In the genomic region with DNA sequence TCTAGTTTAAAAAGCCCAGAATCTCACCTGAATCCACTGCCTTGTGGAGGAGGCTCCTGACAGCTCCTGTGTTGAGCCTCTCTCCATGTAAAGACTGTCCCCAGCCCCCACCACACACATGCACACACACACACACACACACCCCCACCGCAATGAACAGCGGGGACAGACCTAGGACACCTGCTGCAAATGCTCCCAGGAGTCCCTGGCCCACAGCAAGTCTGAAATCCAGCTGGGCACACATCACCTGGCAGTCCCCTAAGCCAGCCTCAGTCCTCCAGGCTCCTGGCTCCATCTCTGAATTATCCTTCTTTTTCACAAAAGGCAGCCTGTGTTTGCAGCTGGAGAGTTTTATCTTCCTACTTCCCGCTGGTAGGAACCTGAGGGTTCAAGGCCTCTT, we compare ENCODE assay signal across 23 cellular contexts.
"Had no signal": no experiment of that assay in that cellular context is flagged by ENCODE, and none has a peak within 500 bp of the region (broad histone marks: within the 10 kb centered on the region; RNA-seq: fewer than 3 reads in every experiment).

No MANE protein-coding gene starts in this region.

- ATAC-seq: activated CD4-positive, alpha-beta T cell treated with anti-CD3 and anti-CD28 coated beads for 36 hours; activated naive CD4-positive, alpha-beta T cell treated with anti-CD3 and anti-CD28 coated beads, Interleukin-2, amount 50 U/mL, for 72 hours; activated T-cell treated with anti-CD3 and anti-CD28 coated beads, Interleukin-2, amount 50 U/mL, for 72 hours; natural killer cell; pancreas; psoas muscle; stimulated activated naive CD8-positive, alpha-beta T cell treated with anti-CD3 and anti-CD28 coated beads, Interleukin-15, Interleukin-2, amounts not matched to agents 100 U/mL and 50 U/mL, for 24 hours had no signal

- H3K9me3 ChIP-seq: left ventricle myocardium inferior, neutrophil, pancreas, psoas muscle, right atrium auricular region, thyroid gland had no signal

- H3K9me3 Mint-ChIP-seq: activated B cell treated with CpG ODN at 0.5 μM for 24 hours; activated naive CD4-positive, alpha-beta T cell treated with anti-CD3 and anti-CD28 coated beads, Interleukin-2, amount 50 U/mL, for 72 hours; activated T-cell treated with anti-CD3 and anti-CD28 coated beads, Interleukin-2, amount 50 U/mL, for 72 hours; mesothelial cell of epicardium; natural killer cell had no signal

- H3K27ac Mint-ChIP-seq: activated B cell treated with CpG ODN at 0.5 μM for 24 hours; activated CD4-positive, alpha-beta T cell treated with anti-CD3 and anti-CD28 coated beads for 36 hours; activated T-cell treated with anti-CD3 and anti-CD28 coated beads, Interleukin-2, amount 50 U/mL, for 72 hours; natural killer cell had no signal

- H3K4me1 ChIP-seq: left ventricle myocardium inferior, pancreas, right atrium auricular region had no signal

- H3K36me3 Mint-ChIP-seq: natural killer cell had no signal

- H3K27ac ChIP-seq: left ventricle myocardium inferior, neutrophil, pancreas, psoas muscle, right atrium auricular region, thyroid gland had no signal

- FAIRE-seq: bronchial epithelial cell, endometrium, pancreas had no signal

- H3K27me3 Mint-ChIP-seq: activated B cell treated with CpG ODN at 0.5 μM for 24 hours; activated CD4-positive, alpha-beta T cell treated with anti-CD3 and anti-CD28 coated beads for 36 hours had no signal

- H3K27me3 ChIP-seq: neutrophil, pancreas, right atrium auricular region, thyroid gland had no signal

- H3K4me3 ChIP-seq: left ventricle myocardium inferior, pancreas, psoas muscle, right atrium auricular region, thyroid gland had no signal

- DNase-seq: activated B cell treated with CpG ODN at 0.5 μM for 24 hours; activated CD4-positive, alpha-beta T cell treated with anti-CD3 and anti-CD28 coated beads for 36 hours; activated CD4-positive, alpha-beta T cell treated with anti-CD3 and anti-CD28 coated beads, Interleukin-2, amount 50 U/mL, for 4 hours; activated T-cell treated with anti-CD3 and anti-CD28 coated beads, Interleukin-2, amount 50 U/mL, for 72 hours; amniotic stem cell; foreskin melanocyte; hippocampal formation; kidney glomerular epithelial cell; left ventricle myocardium inferior; mammary epithelial cell; natural killer cell; psoas muscle; stimulated activated CD4-positive, alpha-beta T cell treated with anti-CD3 and anti-CD28 coated beads, Interleukin-4, amount 100 ng/mL, for 24 hours; stimulated activated naive CD8-positive, alpha-beta T cell treated with anti-CD3 and anti-CD28 coated beads, Interleukin-15, Interleukin-2, amounts not matched to agents 100 U/mL and 50 U/mL, for 24 hours; T-helper 1 cell; thyroid gland had no signal

- H3K4me1 Mint-ChIP-seq: mesothelial cell of epicardium, natural killer cell had no signal

- H3K4me3 Mint-ChIP-seq: activated B cell treated with CpG ODN at 0.5 μM for 24 hours; activated CD4-positive, alpha-beta T cell treated with anti-CD3 and anti-CD28 coated beads for 36 hours; activated T-cell treated with anti-CD3 and anti-CD28 coated beads, Interleukin-2, amount 50 U/mL, for 72 hours; mesothelial cell of epicardium; natural killer cell had no signal
